In genomic region chr2:229873123-229873581, GRCh38 we compare ENCODE assay signal across 13 cellular contexts. TPM values are rescaled to one million over a fixed set of nuclear protein-coding genes. Genes with fewer than 3 reads are reported as not detected.
DNase-seq lines count a peak whose midpoint lies in the region; ATAC-seq lines count a peak whose summit lies in the region.
"Had no signal": no experiment of that assay in that cellular context is flagged by ENCODE, and none has a peak within 500 bp of the region (broad histone marks: within the 10 kb centered on the region; RNA-seq: fewer than 3 reads in every experiment).

No MANE protein-coding gene starts in this region.

- ATAC-seq in GM18867 (IDR thresholded peaks at IDR 0.05; ENCODE audit: unreplicated experiment), result peak; percentile 68
- ATAC-seq in GM21717 (IDR thresholded peaks at IDR 0.05; ENCODE audit: unreplicated experiment), result peak; percentile 63
- ATAC-seq in HG03565 (IDR thresholded peaks at IDR 0.05; ENCODE audit: unreplicated experiment), result peak; percentile 60
- peak; percentile 58 to 62 for ATAC-seq in naive B cell (ENCODE audit: low read depth in 2 of 2)
- no peak for ATAC-seq in HG02970 (IDR thresholded peaks at IDR 0.05; ENCODE audit: low FRiP score, unreplicated experiment)
- ATAC-seq: psoas muscle had no signal

- no peaks in the 10 kb centered on the region for H3K9me3 Mint-ChIP-seq in naive B cell
- H3K9me3 Mint-ChIP-seq: activated CD4-positive, alpha-beta T cell treated with anti-CD3 and anti-CD28 coated beads, Interleukin-2, amount 10 ng/mL, durations not matched to agents 7 days and 5 days had no signal

- peaks cover 13 to 18% of the 10 kb centered on the region in 2 donors for H3K36me3 Mint-ChIP-seq in naive B cell

- no peak for DNase-seq in naive B cell
- DNase-seq in D341Med (ENCODE audit: low spot score), result no peak
- no peak for DNase-seq in amygdala (lab: John Stamatoyannopoulos, UW)
- no peak for DNase-seq in NCI-H1092 (lab: John Stamatoyannopoulos, UW)
- DNase-seq: activated CD4-positive, alpha-beta T cell treated with anti-CD3 and anti-CD28 coated beads, Interleukin-2, amount 10 ng/mL, durations not matched to agents 7 days and 5 days; hypothalamus; NCI-H748 treated with DMSO at 0.1 percent for 48 hours; psoas muscle; stomach had no signal

- no peaks in the 10 kb centered on the region for H3K27me3 Mint-ChIP-seq in naive B cell
- H3K27me3 Mint-ChIP-seq: activated CD4-positive, alpha-beta T cell treated with anti-CD3 and anti-CD28 coated beads, Interleukin-2, amount 10 ng/mL, durations not matched to agents 7 days and 5 days had no signal

- H3K4me3 Mint-ChIP-seq in naive B cell, result peak overlapping the region in 2 of 8 donors; percentile 0 to 1
- H3K4me3 Mint-ChIP-seq: activated CD4-positive, alpha-beta T cell treated with anti-CD3 and anti-CD28 coated beads, Interleukin-2, amount 10 ng/mL, durations not matched to agents 7 days and 5 days had no signal

- H3K27ac Mint-ChIP-seq in naive B cell, result peak overlapping the region in 5 of 6 donors; percentile 48 to 73 (median 59)
- H3K27ac Mint-ChIP-seq: activated CD4-positive, alpha-beta T cell treated with anti-CD3 and anti-CD28 coated beads, Interleukin-2, amount 10 ng/mL, durations not matched to agents 7 days and 5 days had no signal

- H3K4me1 Mint-ChIP-seq in naive B cell, result peaks cover 34 to 44% (median 39%) of the 10 kb centered on the region in 3 donors

RNA-seq across cellular contexts. Expression of gene TRIP12, which starts 48.7 kb away (rescaled TPM):
- 10 to 100 TPM; 20.0 to 64.5 (median 46.1) TPM for polyA plus RNA-seq in naive B cell (ENCODE audit: low read depth in 6 of 6)

RNA-seq across cellular contexts. Expression of gene FBXO36, which starts 49.2 kb away (rescaled TPM):
- polyA plus RNA-seq in naive B cell (ENCODE audit: low read depth in 6 of 6), result 1 to 10 TPM in 1 of 6 donors, under 1 TPM in 4, not detected in 1; 0.24 to 1.4 (median 0.76) TPM
